8 cellular contexts compared by ENCODE assay signal in genomic region chr10:101536800-101537199, GRCh38. TPM values are rescaled to one million over a fixed set of nuclear protein-coding genes. Genes with fewer than 3 reads are reported as not detected.
DNase-seq lines count a peak whose midpoint lies in the region; ATAC-seq and TF ChIP-seq lines count a peak whose summit lies in the region.

No MANE protein-coding gene starts in this region.

- CTCF ChIA-PET in Panc1 (lab: Charles Lee): interaction anchor here (0.6 kb wide), 1 partner anchor 34 kb away, joined by 3 read pairs; no protein-coding TSS in a partner anchor

- TF ChIP-seq CTCF in 22Rv1 (IDR thresholded peaks at IDR 0.05): peak; percentile 75
- peak; percentile 53 for TF ChIP-seq CTCF in GM06990 (IDR thresholded peaks at IDR 0.05; ENCODE audit: insufficient read depth, low read length, poor library complexity, severe bottlenecking)
- TF ChIP-seq CTCF in Panc1 (IDR thresholded peaks at IDR 0.05): peak; percentile 70; the same call in 1 of the 2 replicates
- peak; percentile 44 for TF ChIP-seq CTCF in foreskin fibroblast (IDR thresholded peaks at IDR 0.05; ENCODE audit: low read depth, low read length)

- in situ Hi-C loops in Panc1 (cut with HindIII; ENCODE audit: low pct_unique_long_range_greater_than_20kb, low sequenced_read_pairs): no loop called here

- POLR2A ChIA-PET in Panc1 (lab: Charles Lee): no interaction called here

- ATAC-seq in Panc1 (no peak), HG03521 (IDR thresholded peaks at IDR 0.05; ENCODE audit: unreplicated experiment) (no peak), GM19035 (IDR thresholded peaks at IDR 0.05; ENCODE audit: unreplicated experiment) (no peak)

- H3K4me3 ChIP-seq in GM06990 (replicated peaks; ENCODE audit: low read depth, low read length): no peak overlapping the region
- no peak overlapping the region for H3K4me3 ChIP-seq in Panc1 (ENCODE audit: low read depth in 2 of 2, low read length in 2 of 2)
- no peak overlapping the region for H3K4me3 ChIP-seq in foreskin fibroblast (ENCODE audit: low read depth in 1 of 2, low read length in 2 of 2)

- no peaks in the 10 kb centered on the region for H3K9me3 ChIP-seq in Panc1 (ENCODE audit: control insufficient read depth, insufficient read depth, low read depth, low read length)

- BruUV-seq in Panc1 (replicated peaks; lab: Mats Ljungman, UMichigan): no TSS peak

- no peak for DNase-seq in GM06990 (ENCODE audit: extremely low read depth, insufficient read length)
- DNase-seq in Panc1 (ENCODE audit: low read depth, low spot score): peak; percentile 12
- peak in 1 of 2 donors; percentile 46 for DNase-seq in foreskin fibroblast
- no peak for DNase-seq in A172 (ENCODE audit: low spot score)
- DNase-seq in stimulated activated CD4-positive, alpha-beta T cell treated with anti-CD3 and anti-CD28 coated beads, Interleukin-4, amount 100 ng/mL, for 4 hours: no peak

- intact Hi-C loops in Panc1 (cut with micrococcal nuclease; ENCODE audit: unreplicated experiment): no loop called here

- no peaks in the 10 kb centered on the region for H3K4me1 ChIP-seq in Panc1 (ENCODE audit: control insufficient read depth, insufficient read depth, low read length)

- H3K36me3 ChIP-seq in GM06990 (ENCODE audit: control insufficient read depth, insufficient read depth, low read length): no peaks in the 10 kb centered on the region; the same call in 1 of the 2 replicates
- no peaks in the 10 kb centered on the region for H3K36me3 ChIP-seq in Panc1 (ENCODE audit: control insufficient read depth, insufficient read depth, low read length)

- no peak overlapping the region for H3K27ac ChIP-seq in 22Rv1
- no peak overlapping the region for H3K27ac ChIP-seq in Panc1 (ENCODE audit: low read length)

- H3K27me3 ChIP-seq in GM06990 (replicated peaks; ENCODE audit: control insufficient read depth, insufficient read depth, low read length) (no peaks in the 10 kb centered on the region), Panc1 (ENCODE audit: control insufficient read depth, insufficient read depth, low read length) (no peaks in the 10 kb centered on the region)

RNA-seq across cellular contexts. Expression of gene POLL, which starts 51.3 kb away (rescaled TPM):
- total RNA-seq in Panc1 (2021; ENCODE audit: unreplicated experiment): 36.1 TPM
- 35.0 TPM for polyA plus RNA-seq in Panc1 (2012; ENCODE audit: insufficient read length)
- 11.6 and 18.4 TPM in 2 replicates for total RNA-seq in A172 (2014; rRNA removed; shearing (Covaris generic))

RNA-seq across cellular contexts. Expression of gene DPCD, which starts 51.3 kb away (rescaled TPM):
- total RNA-seq in Panc1 (2021; ENCODE audit: unreplicated experiment): 27.6 TPM
- polyA plus RNA-seq in Panc1 (2012; ENCODE audit: insufficient read length): 52.1 TPM
- total RNA-seq in A172 (2014; rRNA removed; shearing (Covaris generic)): 83.0 and 92.8 TPM in 2 replicates
